Comparison of ENCODE assay signal across 17 cellular contexts in genomic region chr6:12603711-12604049, GRCh38.
A peak's percentile ranks its signal among the peaks of the same experiment; 100 is the strongest.
DNase-seq lines count a peak whose midpoint lies in the region; ATAC-seq and TF ChIP-seq lines count a peak whose summit lies in the region.
"Had no signal": no experiment of that assay in that cellular context is flagged by ENCODE, and none has a peak within 500 bp of the region (broad histone marks: within the 10 kb centered on the region; RNA-seq: fewer than 3 reads in every experiment).

No MANE protein-coding gene starts in this region.

- no peak for DNase-seq in Panc1 (ENCODE audit: low read depth, low spot score)
- DNase-seq in neural crest cell (ENCODE audit: low read depth, low spot score) = no peak
- no peak for DNase-seq in NCI-H1694 (lab: John Stamatoyannopoulos, UW)
- no peak for DNase-seq in CD1c-positive myeloid dendritic cell (ENCODE audit: extremely low spot score)
- DNase-seq: CD8-positive, alpha-beta T cell; DMS 273 treated with DMSO at 0.1 percent for 48 hours; DMS79; NCI-H146; Right ventricle myocardium superior; T-helper 1 cell had no signal

- H3K4me2 ChIP-seq in Loucy (ENCODE audit: low read depth, low read length, poor library complexity, severe bottlenecking) = no peak overlapping the region

- H3K4me3 ChIP-seq in Loucy (ENCODE audit: low read length, poor library complexity, severe bottlenecking) (no peak overlapping the region), Panc1 (ENCODE audit: low read depth in 2 of 2, low read length in 2 of 2) (no peak overlapping the region)
- H3K4me3 ChIP-seq: SJSA1 had no signal

- ATAC-seq in Panc1 (no peak), HG03175 (IDR thresholded peaks at IDR 0.05; ENCODE audit: unreplicated experiment) (no peak)
- ATAC-seq: CD8-positive, alpha-beta T cell had no signal

- no peak overlapping the region for H3K9ac ChIP-seq in Loucy (ENCODE audit: low read depth, low read length, poor library complexity, severe bottlenecking)

- H3K36me3 ChIP-seq in Loucy (ENCODE audit: insufficient read depth, low read length) = no peaks in the 10 kb centered on the region
- no peaks in the 10 kb centered on the region for H3K36me3 ChIP-seq in Panc1 (ENCODE audit: control insufficient read depth, insufficient read depth, low read length)
- H3K36me3 ChIP-seq: SJSA1 had no signal

- CTCF ChIA-PET in Panc1 (lab: Charles Lee) = interaction anchor here (1.0 to 1.4 kb wide), 4 partner anchors 292 to 316 kb away, joined by 3 to 10 read pairs (median 6); no protein-coding TSS in a partner anchor

- no peaks in the 10 kb centered on the region for H4K20me1 ChIP-seq in Loucy (ENCODE audit: insufficient read depth, low read length, poor library complexity, severe bottlenecking)

- no peaks in the 10 kb centered on the region for H3K9me3 Mint-ChIP-seq in neural crest cell
- H3K9me3 Mint-ChIP-seq: CD8-positive, alpha-beta T cell; T-helper 2 cell treated with Interferon-gamma antibody and Interleukin-4, amounts not matched to agents 5 μg/mL and 100 μg/mL, for 36 hours had no signal

- no peaks in the 10 kb centered on the region for H3K79me2 ChIP-seq in Loucy (ENCODE audit: insufficient read depth, low read length)

- no peaks in the 10 kb centered on the region for H3K27me3 Mint-ChIP-seq in neural crest cell (ENCODE audit: low read depth)

- POLR2A ChIA-PET in Panc1 (lab: Charles Lee) = interaction anchor here (0.8 kb wide), 1 partner anchor 313 kb away, joined by 3 read pairs; the partner anchor contains the start of gene EDN1

- no peak overlapping the region for H2AFZ ChIP-seq in Loucy (ENCODE audit: low read length)

- H3K36me3 Mint-ChIP-seq in neural crest cell (ENCODE audit: low read depth) = no peaks in the 10 kb centered on the region
- H3K36me3 Mint-ChIP-seq: CD8-positive, alpha-beta T cell had no signal

- peak; percentile 59 for TF ChIP-seq CTCF in C4-2B (conservative IDR thresholded peaks at IDR 0.05)
- TF ChIP-seq CTCF in Loucy (conservative IDR thresholded peaks at IDR 0.05; ENCODE audit: low read length) = peak; percentile 20; the same call in 1 of the 2 replicates
- TF ChIP-seq CTCF in Panc1 (IDR thresholded peaks at IDR 0.05) = peak; percentile 43; the same call in 1 of the 2 replicates
- TF ChIP-seq CTCF in neural crest cell (conservative IDR thresholded peaks at IDR 0.05) = peak; percentile 32

- in situ Hi-C loops in Panc1 (cut with HindIII; ENCODE audit: low pct_unique_long_range_greater_than_20kb, low sequenced_read_pairs) = no loop called here

- intact Hi-C loops in Panc1 (cut with micrococcal nuclease; ENCODE audit: unreplicated experiment) = loop anchor here (1.0 to 10.0 kb wide), 4 partner anchors 109 to 311 kb away; no protein-coding TSS in a partner anchor

- H3F3A ChIP-seq in Loucy (ENCODE audit: low read depth) = no peaks in the 10 kb centered on the region

- BruUV-seq in Panc1 (replicated peaks; lab: Mats Ljungman, UMichigan) = no TSS peak

- H3K4me3 Mint-ChIP-seq in neural crest cell = no peak overlapping the region
- H3K4me3 Mint-ChIP-seq: CD8-positive, alpha-beta T cell; T-helper 2 cell treated with Interferon-gamma antibody and Interleukin-4, amounts not matched to agents 5 μg/mL and 100 μg/mL, for 36 hours had no signal

- H3K9me3 ChIP-seq in Loucy (ENCODE audit: insufficient read depth, low read depth, low read length) (no peaks in the 10 kb centered on the region), Panc1 (ENCODE audit: control insufficient read depth, insufficient read depth, low read depth, low read length) (no peaks in the 10 kb centered on the region)
- H3K9me3 ChIP-seq: Caco-2, SJSA1 had no signal

- H3K27me3 ChIP-seq in Loucy (ENCODE audit: insufficient read depth, low read length, poor library complexity, severe bottlenecking) (no peaks in the 10 kb centered on the region), Panc1 (ENCODE audit: control insufficient read depth, insufficient read depth, low read length) (no peaks in the 10 kb centered on the region)
- H3K27me3 ChIP-seq: SJSA1 had no signal

- H3K27ac Mint-ChIP-seq in neural crest cell (ENCODE audit: unreplicated experiment) = no peak overlapping the region
- H3K27ac Mint-ChIP-seq: CD8-positive, alpha-beta T cell; T-helper 2 cell treated with Interferon-gamma antibody and Interleukin-4, amounts not matched to agents 5 μg/mL and 100 μg/mL, for 36 hours had no signal

- no peak overlapping the region for H3K27ac ChIP-seq in C4-2B
- H3K27ac ChIP-seq in Panc1 (ENCODE audit: low read length) = peak overlapping the region; percentile 91; the same call in 1 of the 2 replicates
- H3K27ac ChIP-seq: HL-60 had no signal

- H3K9me2 ChIP-seq in Loucy (replicated peaks; ENCODE audit: low read depth, low read length) = no peaks in the 10 kb centered on the region

- no peaks in the 10 kb centered on the region for H3K4me1 ChIP-seq in Loucy (ENCODE audit: insufficient read depth, low read length, poor library complexity, severe bottlenecking)
- H3K4me1 ChIP-seq in Panc1 (ENCODE audit: control insufficient read depth, insufficient read depth, low read length) = peaks cover 20% of the 10 kb centered on the region

- H3K4me1 Mint-ChIP-seq in neural crest cell = peaks cover 4% of the 10 kb centered on the region
